In genomic region chr11:93922830-93923229, GRCh38 we compare ENCODE assay signal across 1 cellular context.
TF ChIP-seq lines count a peak whose summit lies in the region.

No MANE protein-coding gene starts in this region.

TF ChIP-seq in HepG2, 621 proteins besides CTCF, POLR2A, EP300 and RAD21 (continued from another document):
- TF ChIP-seq ZNF646 (CRISPR knock-in tag; IDR thresholded peaks at IDR 0.05) (no peak), ESRRA (CRISPR knock-in tag; IDR thresholded peaks at IDR 0.05; ENCODE audit: low read depth) (no peak), RELA (CRISPR knock-in tag; IDR thresholded peaks at IDR 0.05) (no peak), KLF11 (CRISPR knock-in tag; IDR thresholded peaks at IDR 0.05) (peak; percentile 71; the same call in 1 of the 2 replicates), HIC2 (CRISPR knock-in tag; IDR thresholded peaks at IDR 0.05; ENCODE audit: low read depth) (no peak), PITX1 (CRISPR knock-in tag; IDR thresholded peaks at IDR 0.05) (no peak), RBM39 (IDR thresholded peaks at IDR 0.05; ENCODE audit: low read depth, low read length, poor library complexity, severe bottlenecking) (no peak), ZNF256 (CRISPR knock-in tag; conservative IDR thresholded peaks at IDR 0.05) (no peak), PAXIP1 (CRISPR knock-in tag; conservative IDR thresholded peaks at IDR 0.05) (peak; percentile 75), CEBPG (CRISPR knock-in tag; IDR thresholded peaks at IDR 0.05) (no peak), SMAD9 (CRISPR knock-in tag; IDR thresholded peaks at IDR 0.05) (no peak), ZBTB1 (CRISPR knock-in tag; IDR thresholded peaks at IDR 0.05; ENCODE audit: borderline replicate concordance) (no peak)
- TF ChIP-seq, protein P1, sequence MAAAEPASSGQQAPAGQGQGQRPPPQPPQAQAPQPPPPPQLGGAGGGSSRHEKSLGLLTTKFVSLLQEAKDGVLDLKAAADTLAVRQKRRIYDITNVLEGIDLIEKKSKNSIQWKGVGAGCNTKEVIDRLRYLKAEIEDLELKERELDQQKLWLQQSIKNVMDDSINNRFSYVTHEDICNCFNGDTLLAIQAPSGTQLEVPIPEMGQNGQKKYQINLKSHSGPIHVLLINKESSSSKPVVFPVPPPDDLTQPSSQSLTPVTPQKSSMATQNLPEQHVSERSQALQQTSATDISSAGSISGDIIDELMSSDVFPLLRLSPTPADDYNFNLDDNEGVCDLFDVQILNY (CRISPR knock-in tag; conservative IDR thresholded peaks at IDR 0.05) = no peak
